ENCODE assay signal across 8 cellular contexts in genomic region chr12:39443704-39444234, GRCh38. TPM values are rescaled to one million over a fixed set of nuclear protein-coding genes. Genes with fewer than 3 reads are reported as not detected.
DNase-seq lines count a peak whose midpoint lies in the region; ATAC-seq and TF ChIP-seq lines count a peak whose summit lies in the region.

No MANE protein-coding gene starts in this region.

- peak in 1 of 2 donors; percentile 14 for TF ChIP-seq POLR2A in sigmoid colon (IDR thresholded peaks at IDR 0.05)

- H3K4me1 ChIP-seq in right cardiac atrium (ENCODE audit: control insufficient read depth, insufficient read depth, low read length) (peaks cover 2% of the 10 kb centered on the region), sigmoid colon (peaks cover 0 to 18% (median 10%) of the 10 kb centered on the region in 4 donors)

- no peaks in the 10 kb centered on the region for H3K9me3 Mint-ChIP-seq in activated B cell treated with CpG ODN at 0.5 μM for 24 hours

- CTCF ChIA-PET in activated B cell treated with CpG ODN at 0.5 μM for 24 hours (lab: Charles Lee) = no interaction called here

- peaks cover 16% of the 10 kb centered on the region for H3K4me1 Mint-ChIP-seq in activated B cell treated with CpG ODN at 0.5 μM for 24 hours

- DNase-seq in NCI-H1694 treated with DMSO at 0.1 percent for 48 hours (lab: John Stamatoyannopoulos, UW) = peak; percentile 13
- DNase-seq in NCI-H1694 (lab: John Stamatoyannopoulos, UW) = no peak
- no peak for DNase-seq in activated B cell treated with CpG ODN at 0.5 μM for 24 hours
- DNase-seq in right cardiac atrium = no peak
- DNase-seq in sigmoid colon = no peak
- DNase-seq in germinal center (ENCODE audit: low spot score) = no peak
- no peak for DNase-seq in NCI-H526 treated with DMSO at 0.1 percent for 48 hours (lab: John Stamatoyannopoulos, UW)
- no peak for DNase-seq in SIG-M5 (lab: John Stamatoyannopoulos, UW)

- no peaks in the 10 kb centered on the region for H3K36me3 Mint-ChIP-seq in activated B cell treated with CpG ODN at 0.5 μM for 24 hours (ENCODE audit: low read depth)

- peak overlapping the region; percentile 82 for H3K4me3 ChIP-seq in right cardiac atrium (ENCODE audit: low read length)
- H3K4me3 ChIP-seq in sigmoid colon = peak overlapping the region; percentile 61 to 85 (median 73)

- ATAC-seq in activated B cell treated with CpG ODN at 0.5 μM for 24 hours (ENCODE audit: low read depth) = no peak
- peak; percentile 4 to 13 for ATAC-seq in right cardiac atrium

- H3K9me3 ChIP-seq in right cardiac atrium (ENCODE audit: control insufficient read depth, low read length) (no peaks in the 10 kb centered on the region), sigmoid colon (no peaks in the 10 kb centered on the region)

- H3K27ac ChIP-seq in right cardiac atrium (ENCODE audit: low read length) = peak overlapping the region; percentile 72
- peak overlapping the region; percentile 82 to 90 (median 84) for H3K27ac ChIP-seq in sigmoid colon

- intact Hi-C loops in activated B cell treated with CpG ODN at 0.5 μM for 24 hours (cut with micrococcal nuclease) (loop anchor here (2.0 to 10.0 kb wide), 4 partner anchors 71 to 661 kb away; partner anchors contain the start of genes ABCD2 and SLC2A13), right cardiac atrium (cut with DNase I) (no loop called here), sigmoid colon (cut with DNase I) (loop anchor here (5.0 to 10.0 kb wide), 3 partner anchors 174 to 781 kb away; partner anchors contain the start of genes ABCD2, LRRK2 and SLC2A13)

- whole genome bisulfite sequencing in right cardiac atrium = 2% methylated on average over 7 of the region's 7 CpGs
- 3 to 10% methylated on average over 7 of the region's 7 CpGs for WGBS in sigmoid colon, 2 donors

- no peak overlapping the region for H3K27ac Mint-ChIP-seq in activated B cell treated with CpG ODN at 0.5 μM for 24 hours

- no peak for TF ChIP-seq EP300 in sigmoid colon (IDR thresholded peaks at IDR 0.05)

- TF ChIP-seq CTCF in activated B cell treated with CpG ODN at 0.5 μM for 24 hours (IDR thresholded peaks at IDR 0.05) (no peak), sigmoid colon (IDR thresholded peaks at IDR 0.05) (no peak)

- peaks cover 31% of the 10 kb centered on the region for H3K27me3 Mint-ChIP-seq in activated B cell treated with CpG ODN at 0.5 μM for 24 hours

- POLR2A ChIA-PET in activated B cell treated with CpG ODN at 0.5 μM for 24 hours (lab: Charles Lee) = no interaction called here

- H3K4me3 Mint-ChIP-seq in activated B cell treated with CpG ODN at 0.5 μM for 24 hours = peak overlapping the region; percentile 80

- H3K27me3 ChIP-seq in right cardiac atrium (ENCODE audit: control insufficient read depth, insufficient read depth) (no peaks in the 10 kb centered on the region), sigmoid colon (no peaks in the 10 kb centered on the region)

- H3K36me3 ChIP-seq in sigmoid colon = no peaks in the 10 kb centered on the region

RNA-seq across cellular contexts. Expression of gene KIF21A, which starts 0.8 kb away (rescaled TPM):
- 6.1 and 7.6 TPM in 2 replicates for total RNA-seq in activated B cell treated with CpG ODN at 0.5 μM for 24 hours
- total RNA-seq in right cardiac atrium = 10 to 100 TPM; 36.4 to 58.7 (median 41.5) TPM
- 26.1 TPM for polyA plus RNA-seq in right cardiac atrium
- 10 to 100 TPM; 12.0 to 23.9 (median 17.3) TPM for total RNA-seq in sigmoid colon
- polyA plus RNA-seq in sigmoid colon = 10 to 100 TPM in 2 of 3 donors, 1 to 10 TPM in 1; 9.3 to 19.0 (median 10.8) TPM

Comparison
In these comparisons a context has a peak if more than half of its experiments do, and no peak if none do; other contexts are left out.
1. intact Hi-C loops: an anchor here in activated B cell treated with CpG ODN at 0.5 μM for 24 hours (2.0 to 10.0 kb wide) and sigmoid colon (5.0 to 10.0 kb wide); none called in right cardiac atrium.